ENCODE assay signal across 10 cellular contexts in genomic region chr12:110246690-110247339, GRCh38. TPM values are rescaled to one million over a fixed set of nuclear protein-coding genes. Genes with fewer than 3 reads are reported as not detected.
DNase-seq lines count a peak whose midpoint lies in the region; ATAC-seq and TF ChIP-seq lines count a peak whose summit lies in the region.
"Had no signal": no experiment of that assay in that cellular context is flagged by ENCODE, and none has a peak within 500 bp of the region (broad histone marks: within the 10 kb centered on the region; RNA-seq: fewer than 3 reads in every experiment).

No MANE protein-coding gene starts in this region.

- H3K9ac ChIP-seq in BLaER1 treated with 17β-estradiol and CSF1 and Interleukin-3, amounts not matched to agents 10 nM and 100 nM = peak overlapping the region in 8 of 11 experiments; percentile 6 to 56 (median 26); a peak in 11 of 22 replicates

- no peak for DNase-seq in caudate nucleus (lab: John Stamatoyannopoulos, UW)
- peak; percentile 47 for DNase-seq in left kidney (ENCODE audit: low read depth, low spot score)
- DNase-seq in sigmoid colon = no peak
- no peak for DNase-seq in NCI-H1436 (lab: John Stamatoyannopoulos, UW)
- DNase-seq in NCI-H2029 treated with DMSO at 0.1 percent for 48 hours (lab: John Stamatoyannopoulos, UW) = no peak
- DNase-seq: stimulated activated CD4-positive, alpha-beta T cell treated with anti-CD3 and anti-CD28 coated beads, Interleukin-2, amount 100 ng/mL, for 24 hours; stimulated activated naive CD4-positive, alpha-beta T cell treated with Interleukin-2 at 50 U/mL for 16 hours had no signal

- no peaks in the 10 kb centered on the region for H3K27me3 ChIP-seq in BLaER1 treated with 17β-estradiol and CSF1 and Interleukin-3, amounts not matched to agents 10 nM and 100 nM
- H3K27me3 ChIP-seq in sigmoid colon = no peaks in the 10 kb centered on the region

- H3K4me3 ChIP-seq in BLaER1 treated with 17β-estradiol and CSF1 and Interleukin-3, amounts not matched to agents 10 nM and 100 nM = no peak overlapping the region
- no peak overlapping the region for H3K4me3 ChIP-seq in sigmoid colon

- 35 to 68% methylated on average over 4 of the region's 4 CpGs for WGBS in sigmoid colon, 2 donors

- no peak for ATAC-seq in HG03025 (IDR thresholded peaks at IDR 0.05; ENCODE audit: low FRiP score, unreplicated experiment)
- ATAC-seq in HG02885 (IDR thresholded peaks at IDR 0.05; ENCODE audit: poor library complexity, unreplicated experiment) = no peak

- peak overlapping the region in 7 of 11 experiments; percentile 0 to 51 (median 20); a peak in 11 of 22 replicates for H3K27ac ChIP-seq in BLaER1 treated with 17β-estradiol and CSF1 and Interleukin-3, amounts not matched to agents 10 nM and 100 nM
- H3K27ac ChIP-seq in caudate nucleus (ENCODE audit: low read depth, low read length) (peak overlapping the region; percentile 75), sigmoid colon (peak overlapping the region; percentile 40 to 80 (median 58))

- H4K20me1 ChIP-seq in BLaER1 treated with 17β-estradiol and CSF1 and Interleukin-3, amounts not matched to agents 10 nM and 100 nM = no peaks in the 10 kb centered on the region

- intact Hi-C loops in sigmoid colon (cut with DNase I) = no loop called here

- 0 out of 22 replicates have a peak, but pooled peaks cover 0 to 2% (median 0%) of the 10 kb centered on the region in 11 experiments for H3K9me3 ChIP-seq in BLaER1 treated with 17β-estradiol and CSF1 and Interleukin-3, amounts not matched to agents 10 nM and 100 nM (replicated peaks in 1 of 11)
- no peaks in the 10 kb centered on the region for H3K9me3 ChIP-seq in sigmoid colon

- no peaks in the 10 kb centered on the region; a peak in 1 of 22 replicates for H3K36me3 ChIP-seq in BLaER1 treated with 17β-estradiol and CSF1 and Interleukin-3, amounts not matched to agents 10 nM and 100 nM
- H3K36me3 ChIP-seq in sigmoid colon = peaks cover 0 to 16% (median 0%) of the 10 kb centered on the region in 4 donors

- no peak for TF ChIP-seq CTCF in sigmoid colon (IDR thresholded peaks at IDR 0.05)

- peak overlapping the region; percentile 6 to 77 (median 57) for H3K4me2 ChIP-seq in BLaER1 treated with 17β-estradiol and CSF1 and Interleukin-3, amounts not matched to agents 10 nM and 100 nM

- H3K4me1 ChIP-seq in BLaER1 treated with 17β-estradiol and CSF1 and Interleukin-3, amounts not matched to agents 10 nM and 100 nM = peaks cover 26 to 37% (median 31%) of the 10 kb centered on the region in 10 experiments
- H3K4me1 ChIP-seq in sigmoid colon = peaks cover 0 to 41% (median 33%) of the 10 kb centered on the region in 4 donors

- TF ChIP-seq POLR2A in sigmoid colon (IDR thresholded peaks at IDR 0.05) = no peak

- no peak for TF ChIP-seq EP300 in sigmoid colon (IDR thresholded peaks at IDR 0.05)

RNA-seq across cellular contexts. Expression of gene ATP2A2, which starts 34.2 kb away (rescaled TPM):
- 100 to 1,000 TPM in 2 of 4 donors, 10 to 100 TPM in 2; 79.5 to 121 (median 93.7) TPM for total RNA-seq in sigmoid colon
- 100 to 1,000 TPM in 1 of 3 donors, 10 to 100 TPM in 2; 16.6 to 115 (median 16.8) TPM for polyA plus RNA-seq in sigmoid colon

Comparison
In these comparisons a context has a peak if more than half of its experiments do, and no peak if none do; other contexts are left out.
1. H3K27ac ChIP-seq: peak in every context shown above with its lines; median percentile 75 in caudate nucleus; 58 in sigmoid colon; 20 in BLaER1 treated with 17β-estradiol and CSF1 and Interleukin-3, amounts not matched to agents 10 nM and 100 nM.